ENCODE assay signal across 1 cellular context in the genomic region with DNA sequence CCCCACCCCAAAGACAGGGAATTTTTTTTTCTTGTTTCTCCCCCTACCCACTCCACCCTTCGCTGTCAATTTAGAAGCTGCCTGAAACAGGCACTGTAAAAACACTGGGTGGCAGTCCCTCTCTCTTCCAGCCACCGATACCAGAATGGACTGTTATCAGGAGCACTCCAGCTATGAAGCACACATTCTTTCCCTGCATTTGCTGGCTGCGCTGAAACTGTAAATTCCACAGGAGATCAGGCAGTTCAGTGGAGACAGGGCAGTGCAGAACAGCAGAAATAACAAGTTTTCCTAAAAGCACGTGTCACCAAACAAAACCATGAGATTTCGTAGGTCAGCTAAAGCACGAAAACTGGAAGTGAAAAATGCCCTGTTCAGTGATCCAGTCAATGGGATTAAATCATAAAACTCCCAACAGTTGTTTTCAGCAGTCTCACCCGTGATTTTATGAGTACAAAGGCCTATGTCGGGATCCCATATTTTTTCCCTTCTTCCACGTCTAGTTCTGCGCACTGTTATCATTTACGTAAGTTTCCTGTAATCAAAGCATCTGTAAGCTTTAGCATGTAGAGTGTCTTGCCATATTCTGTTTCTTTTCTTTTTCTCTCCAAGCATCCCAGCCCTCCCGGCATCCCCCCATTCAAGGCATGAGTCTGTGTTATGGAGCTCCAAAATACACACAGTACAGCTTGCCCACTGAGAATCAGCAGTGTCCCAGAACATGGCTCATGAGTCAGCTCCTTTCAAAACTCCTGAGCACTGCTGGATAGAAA.
TF ChIP-seq lines count a peak whose summit lies in the region.

No MANE protein-coding gene starts in this region.

TF ChIP-seq in SK-N-SH treated with all-trans-retinoic acid at 6 μM for 48 hours, 23 proteins besides CTCF, POLR2A, EP300 and RAD21 (continued from another document):
- TF ChIP-seq, protein P1, sequence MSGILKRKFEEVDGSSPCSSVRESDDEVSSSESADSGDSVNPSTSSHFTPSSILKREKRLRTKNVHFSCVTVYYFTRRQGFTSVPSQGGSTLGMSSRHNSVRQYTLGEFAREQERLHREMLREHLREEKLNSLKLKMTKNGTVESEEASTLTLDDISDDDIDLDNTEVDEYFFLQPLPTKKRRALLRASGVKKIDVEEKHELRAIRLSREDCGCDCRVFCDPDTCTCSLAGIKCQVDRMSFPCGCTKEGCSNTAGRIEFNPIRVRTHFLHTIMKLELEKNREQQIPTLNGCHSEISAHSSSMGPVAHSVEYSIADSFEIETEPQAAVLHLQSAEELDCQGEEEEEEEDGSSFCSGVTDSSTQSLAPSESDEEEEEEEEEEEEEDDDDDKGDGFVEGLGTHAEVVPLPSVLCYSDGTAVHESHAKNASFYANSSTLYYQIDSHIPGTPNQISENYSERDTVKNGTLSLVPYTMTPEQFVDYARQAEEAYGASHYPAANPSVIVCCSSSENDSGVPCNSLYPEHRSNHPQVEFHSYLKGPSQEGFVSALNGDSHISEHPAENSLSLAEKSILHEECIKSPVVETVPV (CRISPR knock-in tag; IDR thresholded peaks at IDR 0.05): no peak
- no peak for TF ChIP-seq TOX (CRISPR knock-in tag; IDR thresholded peaks at IDR 0.05; ENCODE audit: borderline replicate concordance)
- TF ChIP-seq ZC3H10 (CRISPR knock-in tag; IDR thresholded peaks at IDR 0.05): no peak
- TF ChIP-seq ESRRG (CRISPR knock-in tag; IDR thresholded peaks at IDR 0.05): no peak
